4 cellular contexts compared by ENCODE assay signal in the genomic region with DNA sequence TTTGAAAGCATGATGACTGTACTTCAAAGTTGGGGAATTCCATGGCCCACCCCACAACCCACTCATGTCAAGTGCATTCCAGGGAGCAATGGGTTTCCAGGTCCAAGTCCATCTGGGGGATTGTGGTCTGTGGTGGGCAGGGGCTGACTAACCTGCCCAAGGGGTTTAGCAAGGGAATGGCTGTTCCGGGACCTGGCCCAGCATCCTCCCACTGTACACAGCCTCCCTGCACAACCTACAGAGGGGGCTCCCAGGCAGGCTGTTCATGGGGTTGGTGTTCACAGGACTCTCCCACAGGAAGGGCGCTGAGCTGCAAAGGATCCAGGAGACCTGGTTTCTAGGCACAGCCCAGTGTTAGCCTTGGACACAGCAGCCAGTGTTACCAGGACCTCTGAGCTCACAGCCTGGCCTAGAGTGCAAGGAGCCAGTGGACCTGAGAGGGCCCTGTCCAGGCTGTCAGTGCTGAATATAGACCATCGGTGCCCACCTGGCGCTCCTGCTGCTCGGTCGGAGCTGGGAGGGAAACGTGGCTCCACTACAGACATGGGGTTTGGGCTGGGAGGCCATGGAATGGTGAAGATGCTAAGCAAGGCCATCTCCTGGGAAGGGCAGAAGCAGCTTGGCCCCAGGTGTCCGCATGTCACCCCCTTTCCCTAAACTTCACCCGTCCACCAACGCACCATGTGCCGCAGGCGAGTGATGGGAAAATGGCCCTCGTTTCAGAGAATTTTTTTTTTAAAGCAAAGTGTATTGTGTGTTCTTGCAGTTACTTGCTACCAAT.
TF ChIP-seq lines count a peak whose summit lies in the region.

No MANE protein-coding gene starts in this region.

TF ChIP-seq in SK-N-SH, 30 proteins besides CTCF, POLR2A, EP300 and RAD21:
- peak; percentile 79 for TF ChIP-seq REST (IDR thresholded peaks at IDR 0.05; ENCODE audit: low read depth, low read length)
- no peak for TF ChIP-seq FOXJ3 (CRISPR knock-in tag; IDR thresholded peaks at IDR 0.05)

TF ChIP-seq in SK-N-SH treated with all-trans-retinoic acid at 6 μM for 48 hours, 23 proteins besides CTCF, POLR2A, EP300 and RAD21 (continued from another document and continues in another):
- no peak for TF ChIP-seq OSR1 (CRISPR knock-in tag; IDR thresholded peaks at IDR 0.05)
- no peak for TF ChIP-seq ESRRG (CRISPR knock-in tag; IDR thresholded peaks at IDR 0.05)
- no peak for TF ChIP-seq PPARA (CRISPR knock-in tag; IDR thresholded peaks at IDR 0.05; ENCODE audit: borderline replicate concordance)
- TF ChIP-seq, protein P1, sequence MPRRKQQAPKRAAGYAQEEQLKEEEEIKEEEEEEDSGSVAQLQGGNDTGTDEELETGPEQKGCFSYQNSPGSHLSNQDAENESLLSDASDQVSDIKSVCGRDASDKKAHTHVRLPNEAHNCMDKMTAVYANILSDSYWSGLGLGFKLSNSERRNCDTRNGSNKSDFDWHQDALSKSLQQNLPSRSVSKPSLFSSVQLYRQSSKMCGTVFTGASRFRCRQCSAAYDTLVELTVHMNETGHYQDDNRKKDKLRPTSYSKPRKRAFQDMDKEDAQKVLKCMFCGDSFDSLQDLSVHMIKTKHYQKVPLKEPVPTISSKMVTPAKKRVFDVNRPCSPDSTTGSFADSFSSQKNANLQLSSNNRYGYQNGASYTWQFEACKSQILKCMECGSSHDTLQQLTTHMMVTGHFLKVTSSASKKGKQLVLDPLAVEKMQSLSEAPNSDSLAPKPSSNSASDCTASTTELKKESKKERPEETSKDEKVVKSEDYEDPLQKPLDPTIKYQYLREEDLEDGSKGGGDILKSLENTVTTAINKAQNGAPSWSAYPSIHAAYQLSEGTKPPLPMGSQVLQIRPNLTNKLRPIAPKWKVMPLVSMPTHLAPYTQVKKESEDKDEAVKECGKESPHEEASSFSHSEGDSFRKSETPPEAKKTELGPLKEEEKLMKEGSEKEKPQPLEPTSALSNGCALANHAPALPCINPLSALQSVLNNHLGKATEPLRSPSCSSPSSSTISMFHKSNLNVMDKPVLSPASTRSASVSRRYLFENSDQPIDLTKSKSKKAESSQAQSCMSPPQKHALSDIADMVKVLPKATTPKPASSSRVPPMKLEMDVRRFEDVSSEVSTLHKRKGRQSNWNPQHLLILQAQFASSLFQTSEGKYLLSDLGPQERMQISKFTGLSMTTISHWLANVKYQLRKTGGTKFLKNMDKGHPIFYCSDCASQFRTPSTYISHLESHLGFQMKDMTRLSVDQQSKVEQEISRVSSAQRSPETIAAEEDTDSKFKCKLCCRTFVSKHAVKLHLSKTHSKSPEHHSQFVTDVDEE (CRISPR knock-in tag; IDR thresholded peaks at IDR 0.05) = no peak
- TF ChIP-seq GLIS3 (CRISPR knock-in tag; IDR thresholded peaks at IDR 0.05) = no peak
- TF ChIP-seq ISL1 (CRISPR knock-in tag; IDR thresholded peaks at IDR 0.05) = no peak
- TF ChIP-seq, protein P2, sequence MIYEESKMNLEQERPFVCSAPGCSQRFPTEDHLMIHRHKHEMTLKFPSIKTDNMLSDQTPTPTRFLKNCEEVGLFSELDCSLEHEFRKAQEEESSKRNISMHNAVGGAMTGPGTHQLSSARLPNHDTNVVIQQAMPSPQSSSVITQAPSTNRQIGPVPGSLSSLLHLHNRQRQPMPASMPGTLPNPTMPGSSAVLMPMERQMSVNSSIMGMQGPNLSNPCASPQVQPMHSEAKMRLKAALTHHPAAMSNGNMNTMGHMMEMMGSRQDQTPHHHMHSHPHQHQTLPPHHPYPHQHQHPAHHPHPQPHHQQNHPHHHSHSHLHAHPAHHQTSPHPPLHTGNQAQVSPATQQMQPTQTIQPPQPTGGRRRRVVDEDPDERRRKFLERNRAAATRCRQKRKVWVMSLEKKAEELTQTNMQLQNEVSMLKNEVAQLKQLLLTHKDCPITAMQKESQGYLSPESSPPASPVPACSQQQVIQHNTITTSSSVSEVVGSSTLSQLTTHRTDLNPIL (CRISPR knock-in tag; IDR thresholded peaks at IDR 0.05; ENCODE audit: low read depth) = no peak
- no peak for TF ChIP-seq TOX (CRISPR knock-in tag; IDR thresholded peaks at IDR 0.05; ENCODE audit: borderline replicate concordance)
- no peak for TF ChIP-seq BACH2 (CRISPR knock-in tag; IDR thresholded peaks at IDR 0.05; ENCODE audit: borderline replicate concordance)
- no peak for TF ChIP-seq ZNF565 (CRISPR knock-in tag; conservative IDR thresholded peaks at IDR 0.05; ENCODE audit: low read depth)
- TF ChIP-seq ZFP3 (CRISPR knock-in tag; IDR thresholded peaks at IDR 0.05) = no peak
- TF ChIP-seq, protein P3, sequence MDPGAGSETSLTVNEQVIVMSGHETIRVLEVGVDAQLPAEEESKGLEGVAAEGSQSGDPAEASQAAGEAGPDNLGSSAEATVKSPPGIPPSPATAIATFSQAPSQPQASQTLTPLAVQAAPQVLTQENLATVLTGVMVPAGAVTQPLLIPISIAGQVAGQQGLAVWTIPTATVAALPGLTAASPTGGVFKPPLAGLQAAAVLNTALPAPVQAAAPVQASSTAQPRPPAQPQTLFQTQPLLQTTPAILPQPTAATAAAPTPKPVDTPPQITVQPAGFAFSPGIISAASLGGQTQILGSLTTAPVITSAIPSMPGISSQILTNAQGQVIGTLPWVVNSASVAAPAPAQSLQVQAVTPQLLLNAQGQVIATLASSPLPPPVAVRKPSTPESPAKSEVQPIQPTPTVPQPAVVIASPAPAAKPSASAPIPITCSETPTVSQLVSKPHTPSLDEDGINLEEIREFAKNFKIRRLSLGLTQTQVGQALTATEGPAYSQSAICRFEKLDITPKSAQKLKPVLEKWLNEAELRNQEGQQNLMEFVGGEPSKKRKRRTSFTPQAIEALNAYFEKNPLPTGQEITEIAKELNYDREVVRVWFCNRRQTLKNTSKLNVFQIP (CRISPR knock-in tag; IDR thresholded peaks at IDR 0.05; ENCODE audit: borderline replicate concordance, low read depth) = no peak

TF ChIP-seq in WTC11, 78 proteins besides CTCF, POLR2A, EP300 and RAD21 (continued from another document):
- TF ChIP-seq ARID4B (CRISPR knock-in tag; IDR thresholded peaks at IDR 0.05; ENCODE audit: borderline replicate concordance) (0 out of 2 replicates have a peak, but pooled peaks have one; percentile 46), NFYB (CRISPR knock-in tag; conservative IDR thresholded peaks at IDR 0.05; ENCODE audit: low read depth) (no peak), GRHL2 (CRISPR knock-in tag; IDR thresholded peaks at IDR 0.05; ENCODE audit: insufficient replicate concordance, severe bottlenecking) (no peak), ATF3 (CRISPR knock-in tag; conservative IDR thresholded peaks at IDR 0.05) (no peak), ZNF671 (CRISPR knock-in tag; IDR thresholded peaks at IDR 0.05) (no peak), ZNF317 (CRISPR knock-in tag; IDR thresholded peaks at IDR 0.05; ENCODE audit: borderline replicate concordance, low read depth) (no peak), NR2C2 (CRISPR knock-in tag; IDR thresholded peaks at IDR 0.05) (no peak)
TF ChIP-seq in WTC11: peak in this region for 1.

TF ChIP-seq in liver, 16 proteins besides CTCF, POLR2A, EP300 and RAD21 (continued from another document):
- peak; percentile 74 for TF ChIP-seq REST (IDR thresholded peaks at IDR 0.05)
TF ChIP-seq in liver: peak in this region for 1.
